1 cellular context compared by ENCODE assay signal in the genomic region with DNA sequence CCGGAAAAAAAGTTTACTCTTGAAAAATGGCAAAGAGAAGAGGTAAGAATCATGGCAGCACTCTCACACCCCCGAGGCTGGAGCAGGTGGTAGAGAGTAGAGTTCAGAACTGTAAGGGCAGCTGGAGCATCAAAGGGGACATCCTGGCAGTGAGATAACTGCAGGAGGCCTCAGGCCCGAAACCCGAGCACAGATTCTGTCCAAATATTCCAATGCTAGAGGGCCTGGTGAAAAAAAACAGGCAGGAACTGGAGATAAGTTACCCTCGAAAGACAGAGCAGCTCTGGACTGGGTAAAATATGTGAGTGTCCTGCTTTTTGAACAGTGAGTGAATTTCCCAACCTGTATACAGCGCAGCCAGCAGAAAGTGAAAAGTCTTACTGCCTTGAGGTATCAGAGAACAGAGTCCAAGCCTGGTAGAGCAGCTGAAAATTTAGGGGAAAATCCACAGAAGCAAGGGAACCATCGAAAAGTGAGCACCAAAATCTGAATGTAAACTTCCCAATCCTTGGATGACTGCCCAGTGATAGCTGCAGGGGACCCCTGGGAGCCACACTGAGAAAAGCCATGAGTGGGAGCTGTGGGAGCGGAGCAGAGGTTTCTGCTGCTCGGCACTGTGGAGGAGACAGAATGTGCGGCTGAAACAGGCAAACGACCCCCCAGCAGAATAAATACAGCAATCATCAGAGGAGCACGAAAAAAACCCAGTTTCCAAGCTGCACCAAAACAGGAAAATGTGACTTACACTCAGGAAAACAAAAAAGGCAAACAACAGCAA.
TF ChIP-seq lines count a peak whose summit lies in the region.

No MANE protein-coding gene starts in this region.

TF ChIP-seq in SK-N-SH, 30 proteins besides CTCF, POLR2A, EP300 and RAD21 (continued from another document):
- TF ChIP-seq REST (IDR thresholded peaks at IDR 0.05; ENCODE audit: low read depth, low read length), result no peak
- TF ChIP-seq MEF2A (IDR thresholded peaks at IDR 0.05; ENCODE audit: borderline replicate concordance, low read depth), result no peak
